Comparison of ENCODE assay signal across 4 cellular contexts in the genomic region with DNA sequence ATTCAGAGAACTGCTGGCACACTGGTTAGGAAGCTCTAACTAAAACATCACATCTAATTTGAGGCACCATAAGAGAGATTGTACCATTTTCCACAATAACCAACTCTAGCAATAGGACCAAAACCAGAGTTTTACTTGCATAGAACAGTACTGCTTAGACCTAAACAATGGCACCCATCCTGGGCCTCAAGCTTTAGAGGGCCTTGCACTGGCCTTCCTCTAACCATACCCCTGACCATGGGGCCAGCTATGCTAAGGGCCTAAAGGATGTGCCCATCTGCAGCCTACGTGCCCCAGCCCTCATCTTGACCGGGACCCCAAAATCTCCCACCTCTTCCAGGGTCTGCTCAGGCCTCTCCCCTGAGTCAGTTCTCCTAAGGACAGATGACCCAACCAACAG.
"Had no signal": no experiment of that assay in that cellular context is flagged by ENCODE, and none has a peak within 500 bp of the region (broad histone marks: within the 10 kb centered on the region; RNA-seq: fewer than 3 reads in every experiment).

No MANE protein-coding gene starts in this region.

- H2AFZ ChIP-seq: GM23338 had no signal

- H3K27ac Mint-ChIP-seq: GM23338 had no signal

- H3K4me3 ChIP-seq: GM23338 had no signal

- H3K9me3 Mint-ChIP-seq: GM23338, H9 had no signal

- H3K4me2 ChIP-seq: GM23338 had no signal

- H3K4me3 Mint-ChIP-seq: GM23338, H9 had no signal

- DNase-seq: H9, HCEC 1CT, IMR-90 had no signal

- ATAC-seq: GM23338 had no signal
